Comparison of ENCODE assay signal across 8 cellular contexts in genomic region chr18:31100598-31101147, GRCh38. TPM values are rescaled to one million over a fixed set of nuclear protein-coding genes. Genes with fewer than 3 reads are reported as not detected.
DNase-seq lines count a peak whose midpoint lies in the region; ATAC-seq, FAIRE-seq and TF ChIP-seq lines count a peak whose summit lies in the region.

No MANE protein-coding gene starts in this region.

- no peaks in the 10 kb centered on the region for H3K9me3 ChIP-seq in HepG2 (ENCODE audit: low read length)
- no peaks in the 10 kb centered on the region for H3K9me3 ChIP-seq in SK-N-SH

- peak overlapping the region; percentile 90 for H3K9ac ChIP-seq in HepG2 (ENCODE audit: insufficient read depth, low read depth, low read length)
- H3K9ac ChIP-seq in SK-N-SH = no peak overlapping the region

- peak; percentile 10 for DNase-seq in HuH-7.5 (ENCODE audit: low spot score)
- DNase-seq in bronchial epithelial cell (ENCODE audit: low read depth) = no peak
- DNase-seq in HepG2 (ENCODE audit: low spot score) = peak; percentile 43
- DNase-seq in stimulated activated naive CD8-positive, alpha-beta T cell treated with anti-CD3 and anti-CD28 coated beads, Interleukin-15, amount 100 ng/mL, for 72 hours = no peak
- DNase-seq in NCI-H2227 treated with DMSO at 0.1 percent for 48 hours (lab: John Stamatoyannopoulos, UW) = no peak
- DNase-seq in SK-N-SH = no peak

- no peak for FAIRE-seq in bronchial epithelial cell (lab: Jason Lieb, UNC)
- FAIRE-seq in HepG2 (lab: Jason Lieb, UNC) = no peak

- no peak overlapping the region for H3K27ac Mint-ChIP-seq in stimulated activated naive CD8-positive, alpha-beta T cell treated with anti-CD3 and anti-CD28 coated beads, Interleukin-15, amount 100 ng/mL, for 72 hours

- no peak for TF ChIP-seq POLR2A in HepG2 (IDR thresholded peaks at IDR 0.05; ENCODE audit: insufficient read depth in 1 of 2, low read depth in 2 of 2, low read length in 2 of 2)

- no peaks in the 10 kb centered on the region for H3F3A ChIP-seq in SK-N-SH (replicated peaks; ENCODE audit: insufficient read depth)

- H3K79me2 ChIP-seq in HepG2 (ENCODE audit: insufficient read depth, low read length) = peaks cover 49% of the 10 kb centered on the region
- H3K79me2 ChIP-seq in SK-N-SH (ENCODE audit: insufficient read depth) = no peaks in the 10 kb centered on the region

- no peak for TF ChIP-seq EP300 in HepG2 (IDR thresholded peaks at IDR 0.05; ENCODE audit: low read depth in 2 of 2, low read length in 2 of 2)
- no peak for TF ChIP-seq EP300 in HepG2 (CRISPR knock-in tag; IDR thresholded peaks at IDR 0.05; ENCODE audit: borderline replicate concordance)
- TF ChIP-seq EP300 in SK-N-SH (IDR thresholded peaks at IDR 0.05; ENCODE audit: borderline replicate concordance in 1 of 2, low read depth in 1 of 2, low read length in 1 of 2) = no peak

- H3K4me3 Mint-ChIP-seq in stimulated activated naive CD8-positive, alpha-beta T cell treated with anti-CD3 and anti-CD28 coated beads, Interleukin-15, amount 100 ng/mL, for 72 hours = peak overlapping the region; percentile 57

- TF ChIP-seq RAD21 in HepG2 (CRISPR knock-in tag; IDR thresholded peaks at IDR 0.05) (no peak), SK-N-SH (IDR thresholded peaks at IDR 0.05; ENCODE audit: low read length) (no peak)

- TF ChIP-seq CTCF in bronchial epithelial cell (IDR thresholded peaks at IDR 0.05; ENCODE audit: insufficient read depth, low read length, severe bottlenecking) = no peak
- no peak for TF ChIP-seq CTCF in HepG2 (CRISPR knock-in tag; IDR thresholded peaks at IDR 0.05)
- TF ChIP-seq CTCF in SK-N-SH (IDR thresholded peaks at IDR 0.05) = no peak

- ATAC-seq in HepG2 (peak; percentile 42), GM18867 (IDR thresholded peaks at IDR 0.05; ENCODE audit: unreplicated experiment) (no peak), HG02840 (IDR thresholded peaks at IDR 0.05; ENCODE audit: low FRiP score, unreplicated experiment) (no peak)
- ATAC-seq in stimulated activated naive CD8-positive, alpha-beta T cell treated with anti-CD3 and anti-CD28 coated beads, Interleukin-15, amount 100 ng/mL, for 72 hours = no peak

- WGBS in HepG2 (ENCODE audit: low lambda C conversion rate) = 3% methylated on average over 21 of the region's 21 CpGs
- WGBS in SK-N-SH (ENCODE audit: low lambda C conversion rate) = 8% methylated on average over 21 of the region's 21 CpGs

- H3K4me3 ChIP-seq in bronchial epithelial cell (ENCODE audit: low read depth, low read length) (peak overlapping the region; percentile 87), HepG2 (replicated peaks in 1 of 3; ENCODE audit: insufficient read depth in 1 of 3, low read depth in 2 of 3, low read length in 3 of 3) (peak overlapping the region; percentile 79 to 90 (median 90)), SK-N-SH (ENCODE audit: low read depth in 2 of 2, low read length in 1 of 2) (no peak overlapping the region)

- intact Hi-C loops in HepG2 (cut with micrococcal nuclease; ENCODE audit: unreplicated experiment) = loop anchor here (1.0 to 10.0 kb wide), 6 partner anchors 56 to 412 kb away; partner anchors contain the start of genes DSC3 and DSG2

- no peaks in the 10 kb centered on the region for H3K27me3 ChIP-seq in bronchial epithelial cell (ENCODE audit: control insufficient read depth, insufficient read depth, low read length)
- H3K27me3 ChIP-seq in HepG2 (ENCODE audit: control insufficient read depth in 1 of 2, insufficient read depth in 2 of 2, low read length in 2 of 2) = no peaks in the 10 kb centered on the region; a peak in 1 of 5 replicates
- peaks cover 21% of the 10 kb centered on the region; the same call in 1 of the 2 replicates for H3K27me3 ChIP-seq in SK-N-SH (ENCODE audit: insufficient read depth)

- H2AFZ ChIP-seq in HepG2 (ENCODE audit: low read length) (no peak overlapping the region), SK-N-SH (ENCODE audit: low read depth) (no peak overlapping the region)

- H3K27me3 Mint-ChIP-seq in stimulated activated naive CD8-positive, alpha-beta T cell treated with anti-CD3 and anti-CD28 coated beads, Interleukin-15, amount 100 ng/mL, for 72 hours = peaks cover 54% of the 10 kb centered on the region

- H3K9me3 Mint-ChIP-seq in stimulated activated naive CD8-positive, alpha-beta T cell treated with anti-CD3 and anti-CD28 coated beads, Interleukin-15, amount 100 ng/mL, for 72 hours = no peaks in the 10 kb centered on the region

- peak overlapping the region; percentile 97 for H3K27ac ChIP-seq in HepG2 (ENCODE audit: extremely low read length, insufficient read depth, low read length)
- no peak overlapping the region for H3K27ac ChIP-seq in SK-N-SH (ENCODE audit: low read depth in 2 of 2, low read length in 1 of 2)

- H3K4me2 ChIP-seq in HepG2 (ENCODE audit: low read depth, low read length) = peak overlapping the region; percentile 76
- H3K4me2 ChIP-seq in SK-N-SH = no peak overlapping the region

- in situ Hi-C loops in HepG2 (cut with HindIII; ENCODE audit: extremely low pct_ligation_motif_present, low pct_unique_long_range_greater_than_20kb) = loop anchor here (5.0 kb wide), 1 partner anchor 142 kb away; no protein-coding TSS in a partner anchor

- H3K4me1 ChIP-seq in HepG2 (ENCODE audit: insufficient read depth, low read length) (peaks cover 34% of the 10 kb centered on the region), SK-N-SH (ENCODE audit: control insufficient read depth in 1 of 2, insufficient read depth in 2 of 2, low read depth in 1 of 2, low read length in 1 of 2) (no peaks in the 10 kb centered on the region)

- H3K4me1 Mint-ChIP-seq in stimulated activated naive CD8-positive, alpha-beta T cell treated with anti-CD3 and anti-CD28 coated beads, Interleukin-15, amount 100 ng/mL, for 72 hours = no peaks in the 10 kb centered on the region

- H3K9me2 ChIP-seq in SK-N-SH = no peaks in the 10 kb centered on the region

- H3K36me3 ChIP-seq in bronchial epithelial cell (ENCODE audit: control insufficient read depth, insufficient read depth, low read length) (no peaks in the 10 kb centered on the region), HepG2 (replicated peaks in 1 of 2; ENCODE audit: control insufficient read depth in 1 of 2, insufficient read depth in 2 of 2, low read length in 2 of 2) (no peaks in the 10 kb centered on the region), SK-N-SH (replicated peaks in 1 of 2; ENCODE audit: control insufficient read depth in 1 of 2, insufficient read depth in 2 of 2, low read length in 1 of 2) (no peaks in the 10 kb centered on the region)

- POLR2A ChIA-PET in HepG2 (lab: Yijun Ruan, JAX) (interaction anchor here (0.7 to 4.9 kb wide), 8 partner anchors 103 to 491 kb away, joined by 3 to 50 read pairs (median 6); partner anchors contain the start of gene TTR), SK-N-SH (lab: Yijun Ruan, JAX) (no interaction called here)

- BruUV-seq in HepG2 (replicated peaks; lab: Mats Ljungman, UMichigan) = no TSS peak

- H4K20me1 ChIP-seq in HepG2 (ENCODE audit: insufficient read depth, low read length) = no peaks in the 10 kb centered on the region
- no peaks in the 10 kb centered on the region for H4K20me1 ChIP-seq in SK-N-SH (ENCODE audit: insufficient read depth)

- CTCF ChIA-PET in HepG2 (lab: Yijun Ruan, JAX; ENCODE audit: low intra/inter-chr PET ratio, low total read pairs) = no interaction called here
- CTCF ChIA-PET in SK-N-SH (lab: Yijun Ruan, JAX) = no interaction called here

RNA-seq across cellular contexts. Expression of gene DSC2, which starts 1.5 kb away (rescaled TPM):
- total RNA-seq in bronchial epithelial cell (49.0 and 111 TPM in 2 replicates), HepG2 (2016; rRNA removed; fragmentation: Illumina TruSeq; extraction: Trizol) (19.6 and 24.9 TPM in 2 replicates)
- total RNA-seq in HepG2 (2016; cell fraction: cytosol; rRNA removed; fragmentation: Illumina TruSeq; extraction: Trizol; ENCODE audit: low read depth) = 1.7 and 2.0 TPM in 2 replicates
- 18.2 and 26.4 TPM in 2 replicates for total RNA-seq in HepG2 (2016; cell fraction: insoluble cytoplasmic fraction; rRNA removed; fragmentation: Illumina TruSeq; extraction: Trizol)
- 8.8 and 11.1 TPM in 2 replicates for total RNA-seq in HepG2 (2016; cell fraction: membrane; rRNA removed; fragmentation: Illumina TruSeq; extraction: Trizol)
- 30.9 and 35.0 TPM in 2 replicates for total RNA-seq in HepG2 (2016; cell fraction: nucleus; rRNA removed; fragmentation: Illumina TruSeq; extraction: Trizol)
- polyA plus RNA-seq in HepG2 (2011; rRNA removed) (7.2 and 7.9 TPM in 2 replicates), SK-N-SH (2012; rRNA removed) (not detected in 2 replicates)
- 3.7 and 6.8 TPM in 2 replicates for polyA plus RNA-seq in HepG2 (2011; cell fraction: cytosol; rRNA removed)
- 3.3 and 3.8 TPM in 2 replicates for polyA plus RNA-seq in HepG2 (2011; cell fraction: nucleus; rRNA removed)
- 19.0 and 19.4 TPM in 2 replicates for polyA plus RNA-seq in HepG2 (2012)
- polyA plus RNA-seq in HepG2 (2016; cell fraction: cytosol; fragmentation: Illumina TruSeq; extraction: Trizol; ENCODE audit: low read depth) = 0.86 and 0.89 TPM in 2 replicates
- polyA plus RNA-seq in HepG2 (2016; cell fraction: insoluble cytoplasmic fraction; fragmentation: Illumina TruSeq; extraction: Trizol; ENCODE audit: low read depth) = 11.6 and 13.5 TPM in 2 replicates
- 3.0 and 3.5 TPM in 2 replicates for polyA plus RNA-seq in HepG2 (2016; cell fraction: membrane; fragmentation: Illumina TruSeq; extraction: Trizol; ENCODE audit: low read depth)
- polyA plus RNA-seq in HepG2 (2016; cell fraction: nucleus; fragmentation: Illumina TruSeq; extraction: Trizol; ENCODE audit: insufficient read depth, low read depth) = 27.0 and 28.4 TPM in 2 replicates
- polyA minus RNA-seq in HepG2 (2011; rRNA and poly(A)+ RNA removed; ENCODE audit: low replicate concordance) = under 0.01 and 15.2 TPM in 2 replicates
- 19.0 and 23.5 TPM in 2 replicates for polyA minus RNA-seq in HepG2 (2011; cell fraction: cytosol; rRNA and poly(A)+ RNA removed)
- polyA minus RNA-seq in HepG2 (2011; cell fraction: nucleus; rRNA and poly(A)+ RNA removed) = 20.3 and 24.9 TPM in 2 replicates
- polyA plus RNA-seq in SK-N-SH (2012; cell fraction: cytosol; rRNA removed) = not detected in 2 replicates
- polyA plus RNA-seq in SK-N-SH (2012; cell fraction: nucleus; rRNA removed) = not detected in 2 replicates

RNA-seq across cellular contexts. Expression of gene DSC3, which starts 58.1 kb away (rescaled TPM):
- 193 and 198 TPM in 2 replicates for total RNA-seq in bronchial epithelial cell
- total RNA-seq in HepG2 (2016; rRNA removed; fragmentation: Illumina TruSeq; extraction: Trizol) = 0.21 and 0.38 TPM in 2 replicates
- total RNA-seq in HepG2 (2016; cell fraction: cytosol; rRNA removed; fragmentation: Illumina TruSeq; extraction: Trizol; ENCODE audit: low read depth) = 0.09 TPM in 1 of 2 replicates, not detected in the other
- total RNA-seq in HepG2 (2016; cell fraction: insoluble cytoplasmic fraction; rRNA removed; fragmentation: Illumina TruSeq; extraction: Trizol) = 0.15 and 0.28 TPM in 2 replicates
- 0.07 and 0.12 TPM in 2 replicates for total RNA-seq in HepG2 (2016; cell fraction: membrane; rRNA removed; fragmentation: Illumina TruSeq; extraction: Trizol)
- total RNA-seq in HepG2 (2016; cell fraction: nucleus; rRNA removed; fragmentation: Illumina TruSeq; extraction: Trizol) = 0.41 and 0.59 TPM in 2 replicates
- polyA plus RNA-seq in HepG2 (2011; rRNA removed) = 0.05 and 0.07 TPM in 2 replicates
- polyA plus RNA-seq in HepG2 (2011; cell fraction: cytosol; rRNA removed) = 0.04 and 0.06 TPM in 2 replicates
- polyA plus RNA-seq in HepG2 (2011; cell fraction: nucleus; rRNA removed) = 0.02 and 0.03 TPM in 2 replicates
- polyA plus RNA-seq in HepG2 (2012) = 0.03 and 0.11 TPM in 2 replicates
- 0.03 TPM in 1 of 2 replicates, not detected in the other for polyA plus RNA-seq in HepG2 (2016; cell fraction: cytosol; fragmentation: Illumina TruSeq; extraction: Trizol; ENCODE audit: low read depth)
- polyA plus RNA-seq in HepG2 (2016; cell fraction: insoluble cytoplasmic fraction; fragmentation: Illumina TruSeq; extraction: Trizol; ENCODE audit: low read depth) = 0.11 and 0.25 TPM in 2 replicates
- polyA plus RNA-seq in HepG2 (2016; cell fraction: membrane; fragmentation: Illumina TruSeq; extraction: Trizol; ENCODE audit: low read depth) = 0.06 and 0.42 TPM in 2 replicates
- 0.23 and 0.33 TPM in 2 replicates for polyA plus RNA-seq in HepG2 (2016; cell fraction: nucleus; fragmentation: Illumina TruSeq; extraction: Trizol; ENCODE audit: insufficient read depth, low read depth)
- 0.06 TPM in 1 of 2 replicates, not detected in the other for polyA minus RNA-seq in HepG2 (2011; rRNA and poly(A)+ RNA removed; ENCODE audit: low replicate concordance)
- polyA minus RNA-seq in HepG2 (2011; cell fraction: cytosol; rRNA and poly(A)+ RNA removed) = 0.26 TPM in 1 of 2 replicates, not detected in the other
- 0.25 TPM in 1 of 2 replicates, not detected in the other for polyA minus RNA-seq in HepG2 (2011; cell fraction: nucleus; rRNA and poly(A)+ RNA removed)
- not detected in 2 replicates for polyA plus RNA-seq in SK-N-SH (2012; rRNA removed)
- not detected in 2 replicates for polyA plus RNA-seq in SK-N-SH (2012; cell fraction: cytosol; rRNA removed)
- polyA plus RNA-seq in SK-N-SH (2012; cell fraction: nucleus; rRNA removed) = not detected in 2 replicates

Comparison
In these comparisons a context has a peak if more than half of its experiments do, and no peak if none do; other contexts are left out.
1. DNase-seq: peak in HuH-7.5 (single experiment) and HepG2 (single experiment); none in bronchial epithelial cell (single experiment), stimulated activated naive CD8-positive, alpha-beta T cell treated with anti-CD3 and anti-CD28 coated beads, Interleukin-15, amount 100 ng/mL, for 72 hours (0 of 2), NCI-H2227 treated with DMSO at 0.1 percent for 48 hours (single experiment) and SK-N-SH (single experiment).
2. H3K4me3 ChIP-seq: peak in bronchial epithelial cell (single experiment) and HepG2 (3 of 3); none in SK-N-SH (0 of 2).
3. RNA of gene DSC3, which starts 58.1 kb away (total RNA-seq): 193 to 198 TPM in bronchial epithelial cell; 0.07 to 0.59 TPM in HepG2; every median in the first group is over 100 times any median in the second.